8 cellular contexts compared by ENCODE assay signal in genomic region chr3:4985330-4986174, GRCh38. TPM values are rescaled to one million over a fixed set of nuclear protein-coding genes. Genes with fewer than 3 reads are reported as not detected.
DNase-seq lines count a peak whose midpoint lies in the region; ATAC-seq and TF ChIP-seq lines count a peak whose summit lies in the region.

No MANE protein-coding gene starts in this region.

- intact Hi-C loops in HCT116 (cut with micrococcal nuclease) = no loop called here
- intact Hi-C loops in ovary (cut with DNase I) = loop anchor here in 2 of 4 donors (10.0 kb wide), 2 partner anchors 171 to 261 kb away; no protein-coding TSS in a partner anchor

- H3K27me3 ChIP-seq in HCT116 (ENCODE audit: insufficient read depth, low read length) = no peaks in the 10 kb centered on the region
- no peaks in the 10 kb centered on the region for H3K27me3 ChIP-seq in SK-N-SH (ENCODE audit: insufficient read depth)
- no peaks in the 10 kb centered on the region for H3K27me3 ChIP-seq in ovary

- no peak for TF ChIP-seq RAD21 in HCT116 (IDR thresholded peaks at IDR 0.05; ENCODE audit: low read depth)
- no peak for TF ChIP-seq RAD21 in SK-N-SH (IDR thresholded peaks at IDR 0.05; ENCODE audit: low read length)

- no peaks in the 10 kb centered on the region for H3K9me3 ChIP-seq in HCT116 (ENCODE audit: control insufficient read depth in 1 of 2, insufficient read depth in 1 of 2, low read depth in 1 of 2, low read length in 2 of 2)
- H3K9me3 ChIP-seq in SK-N-SH = no peaks in the 10 kb centered on the region
- H3K9me3 ChIP-seq in ovary = no peaks in the 10 kb centered on the region

- peak overlapping the region; percentile 46 for H3K27ac ChIP-seq in HCT116 (ENCODE audit: low read depth, low read length)
- H3K27ac ChIP-seq in SK-N-SH (ENCODE audit: low read depth in 2 of 2, low read length in 1 of 2) = peak overlapping the region; percentile 90 to 95
- H3K27ac ChIP-seq in ovary = peak overlapping the region; percentile 78 to 94

- RAD21 ChIA-PET in HCT116 (lab: Charles Lee; ENCODE audit: low non-redundant PET in 1 of 2, low total read pairs in 2 of 2, uncharacterized antibody in 2 of 2, unreplicated experiment in 2 of 2) = no interaction called here

- H2AFZ ChIP-seq in HCT116 (ENCODE audit: low read depth, low read length, poor library complexity, severe bottlenecking) (no peak overlapping the region), SK-N-SH (ENCODE audit: low read depth) (no peak overlapping the region)

- 61% methylated on average over 9 of the region's 10 CpGs for WGBS in SK-N-SH (ENCODE audit: low lambda C conversion rate)
- WGBS in ovary, 3 donors = 56 to 69% (median 67%) methylated on average over 10 of the region's 10 CpGs

- TF ChIP-seq POLR2A in HCT116 (IDR thresholded peaks at IDR 0.05; ENCODE audit: borderline replicate concordance, extremely low read depth, insufficient read depth, insufficient read length) (no peak), ovary (IDR thresholded peaks at IDR 0.05) (no peak)

- in situ Hi-C loops in KBM-7 (cut with MboI; ENCODE audit: low pct_unique_long_range_greater_than_20kb, low sequenced_read_pairs) = loop anchor here (10.0 kb wide), 1 partner anchor 261 kb away; no protein-coding TSS in a partner anchor

- H3K4me2 ChIP-seq in HCT116 (ENCODE audit: low read length) (peak overlapping the region; percentile 81), SK-N-SH (peak overlapping the region; percentile 73)

- no peak overlapping the region for H3K4me3 ChIP-seq in HCT116 (replicated peaks in 1 of 2; ENCODE audit: low read depth in 1 of 2, low read length in 2 of 2)
- no peak overlapping the region for H3K4me3 ChIP-seq in SK-N-SH (ENCODE audit: low read depth in 2 of 2, low read length in 1 of 2)
- no peak overlapping the region for H3K4me3 ChIP-seq in ovary

- TF ChIP-seq CTCF in HCT116 (IDR thresholded peaks at IDR 0.05 in 2 of 3, conservative IDR thresholded peaks at IDR 0.05 in 1 of 3; ENCODE audit: borderline replicate concordance in 1 of 3, insufficient read depth in 1 of 3, low read depth in 2 of 3, low read length in 2 of 3) = no peak
- no peak for TF ChIP-seq CTCF in SK-N-SH (IDR thresholded peaks at IDR 0.05)
- TF ChIP-seq CTCF in ovary (IDR thresholded peaks at IDR 0.05) = no peak

- H3K9ac ChIP-seq in HCT116 (ENCODE audit: low read length) (peak overlapping the region; percentile 64), SK-N-SH (peak overlapping the region; percentile 75)

- peaks cover 48% of the 10 kb centered on the region for H3F3A ChIP-seq in SK-N-SH (replicated peaks; ENCODE audit: insufficient read depth)

- CTCF ChIA-PET in HCT116 (lab: Charles Lee) = interaction anchor here (0.9 to 2.8 kb wide), 6 partner anchors 8 to 72 kb away, joined by 3 to 20 read pairs (median 4); no protein-coding TSS in a partner anchor
- CTCF ChIA-PET in SK-N-SH (lab: Yijun Ruan, JAX) = interaction anchor here (1.1 to 16.3 kb wide), 9 partner anchors 9 to 270 kb away, joined by 3 to 277 read pairs (median 4); no protein-coding TSS in a partner anchor

- peaks cover 12% of the 10 kb centered on the region; the same call in 1 of the 2 replicates for H4K20me1 ChIP-seq in HCT116 (ENCODE audit: insufficient read depth)
- H4K20me1 ChIP-seq in SK-N-SH (ENCODE audit: insufficient read depth) = peaks cover 16% of the 10 kb centered on the region

- POLR2A ChIA-PET in HCT116 (lab: Charles Lee) = interaction anchor here (0.6 to 4.2 kb wide), 13 partner anchors 9 to 714 kb away, joined by 3 to 27 read pairs (median 6); no protein-coding TSS in a partner anchor
- POLR2A ChIA-PET in SK-N-SH (lab: Yijun Ruan, JAX) = interaction anchor here (1.8 to 2.7 kb wide), 2 partner anchors 15 to 41 kb away, joined by 9 to 16 read pairs; no protein-coding TSS in a partner anchor

- DNase-seq in HCT116 (ENCODE audit: low read depth, low spot score) (peak; percentile 77), SK-N-SH (no peak), ovary (peak in 4 of 5 donors; percentile 45 to 56 (median 52)), T-helper 9 cell (no peak), KBM-7 (no peak)

- ATAC-seq in HCT116 (peak; percentile 12; the same call in 1 of the 2 replicates), esophagus mucosa (peak; percentile 41), GM21737 (IDR thresholded peaks at IDR 0.05; ENCODE audit: unreplicated experiment) (no peak), HG03460 (IDR thresholded peaks at IDR 0.05; ENCODE audit: unreplicated experiment) (no peak)

- H3K4me1 ChIP-seq in HCT116 (ENCODE audit: control insufficient read depth in 1 of 2, insufficient read depth in 2 of 2, low read length in 2 of 2) (peaks cover 77 to 99% of the 10 kb centered on the region in 2 experiments), SK-N-SH (ENCODE audit: control insufficient read depth in 1 of 2, insufficient read depth in 2 of 2, low read depth in 1 of 2, low read length in 1 of 2) (peaks cover 40 to 50% of the 10 kb centered on the region in 2 experiments), ovary (ENCODE audit: insufficient read depth) (peaks cover 7% of the 10 kb centered on the region)

- peaks cover 8 to 29% of the 10 kb centered on the region in 2 experiments; a peak in 3 of 4 replicates for H3K36me3 ChIP-seq in HCT116 (ENCODE audit: control insufficient read depth in 1 of 2, insufficient read depth in 2 of 2, low read length in 2 of 2)
- H3K36me3 ChIP-seq in SK-N-SH (replicated peaks in 1 of 2; ENCODE audit: control insufficient read depth in 1 of 2, insufficient read depth in 2 of 2, low read length in 1 of 2) = peaks cover 26% of the 10 kb centered on the region in 2 experiments
- no peaks in the 10 kb centered on the region for H3K36me3 ChIP-seq in ovary

- BruUV-seq in HCT116 (replicated peaks; lab: Mats Ljungman, UMichigan) = no TSS peak

- H3K79me2 ChIP-seq in HCT116 (ENCODE audit: insufficient read depth, low read length) (peaks cover 33% of the 10 kb centered on the region), SK-N-SH (ENCODE audit: insufficient read depth) (peaks cover 48% of the 10 kb centered on the region)

- TF ChIP-seq EP300 in SK-N-SH (IDR thresholded peaks at IDR 0.05; ENCODE audit: borderline replicate concordance in 1 of 2, low read depth in 1 of 2, low read length in 1 of 2) = no peak
- no peak for TF ChIP-seq EP300 in ovary (IDR thresholded peaks at IDR 0.05)

- no peaks in the 10 kb centered on the region for H3K9me2 ChIP-seq in HCT116 (ENCODE audit: insufficient read depth)
- H3K9me2 ChIP-seq in SK-N-SH = no peaks in the 10 kb centered on the region

TF ChIP-seq in HCT116, 20 proteins besides CTCF, POLR2A, EP300 and RAD21:
- TF ChIP-seq ZNF274 (IDR thresholded peaks at IDR 0.05; ENCODE audit: low read depth, low read length) = no peak
- peak; percentile 52 for TF ChIP-seq ZBTB33 (IDR thresholded peaks at IDR 0.05; ENCODE audit: extremely low read depth, insufficient replicate concordance, low read length)
- peak; percentile 74 for TF ChIP-seq POLR2AphosphoS5 (IDR thresholded peaks at IDR 0.05; ENCODE audit: low read depth, low read length)

TF ChIP-seq in SK-N-SH, 30 proteins besides CTCF, POLR2A, EP300 and RAD21 (continues in another document):
- TF ChIP-seq RCOR1 (IDR thresholded peaks at IDR 0.05; ENCODE audit: low read length) (no peak), GABPA (IDR thresholded peaks at IDR 0.05; ENCODE audit: low read depth) (no peak), FOSL2 (IDR thresholded peaks at IDR 0.05; ENCODE audit: borderline replicate concordance, low read depth) (no peak), FOXM1 (IDR thresholded peaks at IDR 0.05; ENCODE audit: low read depth) (no peak), MXI1 (IDR thresholded peaks at IDR 0.05; ENCODE audit: low read depth, low read length) (no peak), ZBTB33 (IDR thresholded peaks at IDR 0.05; ENCODE audit: borderline replicate concordance, low read depth) (no peak), YY1 (IDR thresholded peaks at IDR 0.05; ENCODE audit: low read depth) (no peak), MEF2A (IDR thresholded peaks at IDR 0.05; ENCODE audit: borderline replicate concordance, low read depth) (no peak), TCF12 (IDR thresholded peaks at IDR 0.05) (no peak), RFX5 (IDR thresholded peaks at IDR 0.05; ENCODE audit: low read length) (no peak), RXRA (IDR thresholded peaks at IDR 0.05; ENCODE audit: borderline replicate concordance, low read depth) (no peak)

RNA-seq across cellular contexts. Expression of gene BHLHE40, which starts 6.3 kb away (rescaled TPM):
- 81.6 TPM for total RNA-seq in HCT116 (2021; ENCODE audit: unreplicated experiment)
- polyA plus RNA-seq in HCT116 (2012) = 129 and 166 TPM in 2 replicates
- 47.2 and 62.2 TPM in 2 replicates for polyA plus RNA-seq in SK-N-SH (2012; rRNA removed)
- polyA plus RNA-seq in SK-N-SH (2012; cell fraction: cytosol; rRNA removed) = 23.2 and 33.0 TPM in 2 replicates
- polyA plus RNA-seq in SK-N-SH (2012; cell fraction: nucleus; rRNA removed) = 211 and 257 TPM in 2 replicates
- total RNA-seq in esophagus mucosa = 266 TPM
- 100 to 1,000 TPM in 4 of 7 donors, 10 to 100 TPM in 3; 47.3 to 264 (median 103) TPM for total RNA-seq in ovary
- 10 to 100 TPM; 28.6 to 52.2 TPM for polyA plus RNA-seq in ovary

Comparison
In these comparisons a context has a peak if more than half of its experiments do, and no peak if none do; other contexts are left out.
1. ATAC-seq: peak in HCT116 (single experiment) and esophagus mucosa (single experiment); none in GM21737 (single experiment) and HG03460 (single experiment).
2. DNase-seq: peak in HCT116 (single experiment) and ovary (4 of 5); none in SK-N-SH (single experiment), T-helper 9 cell (single experiment) and KBM-7 (single experiment).
3. Of the 11 proteins assayed by ChIP-seq in both SK-N-SH and HCT116: peak only in SK-N-SH: none; only in HCT116: POLR2AphosphoS5 and ZBTB33; in both: none; in neither: 9.
4. Peak in every context shown above with its lines, with median percentiles within 50 percentile points of each other: H3K27ac ChIP-seq.